16 cellular contexts compared by ENCODE assay signal in the genomic region with DNA sequence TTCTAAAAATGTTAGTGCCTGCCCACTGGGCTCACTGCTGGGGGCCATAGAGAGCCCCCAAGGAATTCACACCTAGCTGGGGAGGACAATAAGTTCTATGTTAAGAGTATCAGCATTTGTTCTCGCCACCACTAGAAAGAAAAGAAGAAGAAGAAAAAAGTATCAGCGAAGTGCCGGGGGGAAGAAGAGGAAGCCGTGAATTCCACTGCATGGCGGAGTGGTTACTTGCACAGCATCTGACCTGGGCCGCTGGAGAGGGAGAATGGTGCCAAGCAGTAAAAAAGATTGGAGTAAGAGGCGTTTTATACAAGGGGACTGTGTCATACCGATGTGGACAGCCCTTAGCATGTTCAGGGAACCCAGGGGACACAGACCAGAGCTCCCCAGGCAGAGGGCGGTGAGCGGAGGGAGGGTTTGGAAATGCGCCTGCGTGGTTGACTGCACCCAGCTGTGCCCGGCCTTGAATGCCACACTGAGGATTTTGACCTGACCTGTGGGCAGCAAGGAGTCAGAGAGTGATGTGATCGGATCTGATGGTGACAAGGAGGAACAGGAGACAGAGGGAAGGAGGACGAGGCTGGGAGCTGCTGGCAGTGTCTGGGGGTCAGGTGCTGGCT. TPM values are rescaled to one million over a fixed set of nuclear protein-coding genes. Genes with fewer than 3 reads are reported as not detected.
A peak's percentile ranks its signal among the peaks of the same experiment; 100 is the strongest.
DNase-seq lines count a peak whose midpoint lies in the region; ATAC-seq and TF ChIP-seq lines count a peak whose summit lies in the region.
"Had no signal": no experiment of that assay in that cellular context is flagged by ENCODE, and none has a peak within 500 bp of the region (broad histone marks: within the 10 kb centered on the region; RNA-seq: fewer than 3 reads in every experiment).

No MANE protein-coding gene starts in this region.

- H3K9me3 ChIP-seq in heart left ventricle (peaks cover 0 to 3% (median 0%) of the 10 kb centered on the region in 12 donors), lower lobe of right lung (no peaks in the 10 kb centered on the region)

- H3K27me3 Mint-ChIP-seq in T-cell: no peaks in the 10 kb centered on the region
- H3K27me3 Mint-ChIP-seq in stimulated activated naive B cell treated with anti-CD40 and anti-IgM and Interleukin-4, amounts not matched to agents 10 μg/mL and 1 μg/mL and 100 μg/mL, for 72 hours: peaks cover 17% of the 10 kb centered on the region in 2 donors

- peaks cover 0 to 67% (median 44%) of the 10 kb centered on the region in 12 donors for H3K4me1 ChIP-seq in heart left ventricle
- H3K4me1 ChIP-seq in lower lobe of right lung: peaks cover 43% of the 10 kb centered on the region
- H3K4me1 ChIP-seq: parathyroid adenoma had no signal

- intact Hi-C loops in heart left ventricle (cut with DNase I) (loop anchor here in 3 of 10 donors (5.0 to 10.0 kb wide), 3 partner anchors 39 to 49 kb away; no protein-coding TSS in a partner anchor), left cardiac atrium (cut with DNase I) (no loop called here), lower lobe of right lung (cut with DNase I) (no loop called here)

- no peaks in the 10 kb centered on the region for H3K36me3 ChIP-seq in heart left ventricle
- H3K36me3 ChIP-seq in lower lobe of right lung: no peaks in the 10 kb centered on the region

- H3K9me3 Mint-ChIP-seq in T-cell: no peaks in the 10 kb centered on the region
- no peaks in the 10 kb centered on the region for H3K9me3 Mint-ChIP-seq in stimulated activated naive B cell treated with anti-CD40 and anti-IgM and Interleukin-4, amounts not matched to agents 10 μg/mL and 1 μg/mL and 100 μg/mL, for 72 hours

- peak overlapping the region; percentile 30 to 80 for H3K27ac Mint-ChIP-seq in T-cell
- H3K27ac Mint-ChIP-seq in stimulated activated naive B cell treated with anti-CD40 and anti-IgM and Interleukin-4, amounts not matched to agents 10 μg/mL and 1 μg/mL and 100 μg/mL, for 72 hours: no peak overlapping the region

- TF ChIP-seq POLR2A in heart left ventricle (IDR thresholded peaks at IDR 0.05): no peak

- DNase-seq in heart left ventricle (no peak), left cardiac atrium (no peak), T-cell (no peak), lower lobe of right lung (no peak), retina (no peak), midbrain (lab: John Stamatoyannopoulos, UW) (no peak)
- peak; percentile 17 for DNase-seq in stimulated activated naive B cell treated with anti-CD40 and anti-IgM and Interleukin-4, amounts not matched to agents 10 μg/mL and 1 μg/mL and 100 μg/mL, for 72 hours
- no peak for DNase-seq in activated CD4-positive, CD25-positive, alpha-beta regulatory T cell treated with anti-CD3 and anti-CD28 coated beads, Interleukin-2, amount 50 U/mL, for 72 hours
- DNase-seq: foreskin fibroblast; NCI-H2081 treated with DMSO at 0.1 percent for 48 hours; PC-3; stimulated activated CD4-positive, alpha-beta T cell treated with anti-CD3 and anti-CD28 coated beads, Interleukin-4, amount 100 ng/mL, for 1 hour; stimulated activated naive CD4-positive, alpha-beta T cell treated with Interleukin-2 at 50 U/mL for 16 hours; T-helper 2 cell had no signal

- ATAC-seq in heart left ventricle: no peak
- no peak for ATAC-seq in left cardiac atrium
- no peak for ATAC-seq in T-cell (replicated peaks in 1 of 4)
- ATAC-seq in lower lobe of right lung: peak in 1 of 2 donors; percentile 8
- peak; percentile 54 to 55 for ATAC-seq in stimulated activated naive B cell treated with anti-CD40 and anti-IgM and Interleukin-4, amounts not matched to agents 10 μg/mL and 1 μg/mL and 100 μg/mL, for 72 hours (replicated peaks)
- ATAC-seq: PC-3 had no signal

- peak overlapping the region in 11 of 12 donors; percentile 17 to 87 (median 69) for H3K27ac ChIP-seq in heart left ventricle
- H3K27ac ChIP-seq in lower lobe of right lung: peak overlapping the region; percentile 49
- H3K27ac ChIP-seq: KMS-11, parathyroid adenoma had no signal

- TF ChIP-seq CTCF in heart left ventricle (IDR thresholded peaks at IDR 0.05) (no peak), lower lobe of right lung (IDR thresholded peaks at IDR 0.05) (no peak)

- H3K4me3 ChIP-seq in heart left ventricle: no peak overlapping the region
- no peak overlapping the region for H3K4me3 ChIP-seq in lower lobe of right lung

- no peaks in the 10 kb centered on the region for H3K36me3 Mint-ChIP-seq in T-cell
- no peaks in the 10 kb centered on the region for H3K36me3 Mint-ChIP-seq in stimulated activated naive B cell treated with anti-CD40 and anti-IgM and Interleukin-4, amounts not matched to agents 10 μg/mL and 1 μg/mL and 100 μg/mL, for 72 hours

- WGBS in heart left ventricle, 4 donors: 66 to 83% (median 71%) methylated on average over 15 of the region's 15 CpGs

- CTCF ChIA-PET in T-cell (lab: Charles Lee): no interaction called here

- peak overlapping the region in 1 of 3 donors; percentile 54 for H3K4me3 Mint-ChIP-seq in T-cell
- peak overlapping the region; percentile 27 to 29 for H3K4me3 Mint-ChIP-seq in stimulated activated naive B cell treated with anti-CD40 and anti-IgM and Interleukin-4, amounts not matched to agents 10 μg/mL and 1 μg/mL and 100 μg/mL, for 72 hours

- peaks cover 77 to 87% (median 80%) of the 10 kb centered on the region in 3 donors for H3K4me1 Mint-ChIP-seq in T-cell
- peaks cover 42 to 53% of the 10 kb centered on the region in 2 donors for H3K4me1 Mint-ChIP-seq in stimulated activated naive B cell treated with anti-CD40 and anti-IgM and Interleukin-4, amounts not matched to agents 10 μg/mL and 1 μg/mL and 100 μg/mL, for 72 hours

- POLR2A ChIA-PET in T-cell (lab: Charles Lee): no interaction called here

- no peaks in the 10 kb centered on the region for H3K27me3 ChIP-seq in heart left ventricle
- no peaks in the 10 kb centered on the region for H3K27me3 ChIP-seq in lower lobe of right lung (ENCODE audit: low read depth)

RNA-seq across cellular contexts. Expression of a gene that starts 52.9 kb away (rescaled TPM):
- total RNA-seq in heart left ventricle (10 to 100 TPM in 7 of 9 donors, 1 to 10 TPM in 2; 6.3 to 17.4 (median 13.8) TPM), left cardiac atrium (10 to 100 TPM in 1 of 2 donors, 1 to 10 TPM in 1; 7.6 to 18.0 TPM), T-cell (10 to 100 TPM in 3 of 5 donors, 1 to 10 TPM in 2; 6.3 to 74.9 (median 13.9) TPM), lower lobe of right lung (19.5 TPM)
- 10 to 100 TPM in 1 of 2 donors, 1 to 10 TPM in 1; 4.8 to 13.3 TPM for polyA plus RNA-seq in heart left ventricle
- total RNA-seq: PC-3 had no signal

Comparison
In these comparisons a context has a peak if more than half of its experiments do, and no peak if none do; other contexts are left out.
1. ATAC-seq: peak in stimulated activated naive B cell treated with anti-CD40 and anti-IgM and Interleukin-4, amounts not matched to agents 10 μg/mL and 1 μg/mL and 100 μg/mL, for 72 hours (2 of 2); none in heart left ventricle (0 of 4), left cardiac atrium (0 of 2) and T-cell (0 of 4).